Comparison of ENCODE assay signal across 8 cellular contexts in genomic region chr1:47725732-47726495, GRCh38.
DNase-seq lines count a peak whose midpoint lies in the region; TF ChIP-seq lines count a peak whose summit lies in the region.

No MANE protein-coding gene starts in this region.

- in situ Hi-C loops in SK-MEL-5 (cut with HindIII; ENCODE audit: low pct_unique_long_range_greater_than_20kb, low sequenced_read_pairs), result no loop called here

- no peak overlapping the region for H3K9ac ChIP-seq in Loucy (ENCODE audit: low read depth, low read length, poor library complexity, severe bottlenecking)

- peak overlapping the region; percentile 46 for H3K4me2 ChIP-seq in Loucy (ENCODE audit: low read depth, low read length, poor library complexity, severe bottlenecking)

- intact Hi-C loops in left ventricle myocardium inferior (cut with micrococcal nuclease), result loop anchor here (10.0 kb wide), 1 partner anchor 551 kb away; no protein-coding TSS in a partner anchor

- H3K27me3 ChIP-seq in Loucy (ENCODE audit: insufficient read depth, low read length, poor library complexity, severe bottlenecking) (no peaks in the 10 kb centered on the region), left ventricle myocardium inferior (ENCODE audit: low read depth) (peaks cover 69% of the 10 kb centered on the region)

- TF ChIP-seq CTCF in Loucy (conservative IDR thresholded peaks at IDR 0.05; ENCODE audit: low read length) (peak; percentile 96), left ventricle myocardium inferior (IDR thresholded peaks at IDR 0.05; ENCODE audit: borderline replicate concordance) (peak; percentile 94)

- H2AFZ ChIP-seq in Loucy (ENCODE audit: low read length), result peak overlapping the region; percentile 53; the same call in 1 of the 2 replicates

- peaks cover 17% of the 10 kb centered on the region for H3K4me1 ChIP-seq in Loucy (ENCODE audit: insufficient read depth, low read length, poor library complexity, severe bottlenecking)
- peaks cover 16% of the 10 kb centered on the region for H3K4me1 ChIP-seq in left ventricle myocardium inferior

- H3F3A ChIP-seq in Loucy (ENCODE audit: low read depth), result no peaks in the 10 kb centered on the region

- H3K9me2 ChIP-seq in Loucy (replicated peaks; ENCODE audit: low read depth, low read length), result no peaks in the 10 kb centered on the region

- H3K9me3 ChIP-seq in Loucy (ENCODE audit: insufficient read depth, low read depth, low read length) (no peaks in the 10 kb centered on the region), left ventricle myocardium inferior (replicated peaks) (no peaks in the 10 kb centered on the region)

- no peaks in the 10 kb centered on the region for H3K79me2 ChIP-seq in Loucy (ENCODE audit: insufficient read depth, low read length)

- H3K36me3 ChIP-seq in Loucy (ENCODE audit: insufficient read depth, low read length) (no peaks in the 10 kb centered on the region), left ventricle myocardium inferior (no peaks in the 10 kb centered on the region)

- H3K4me3 ChIP-seq in Loucy (ENCODE audit: low read length, poor library complexity, severe bottlenecking) (no peak overlapping the region), left ventricle myocardium inferior (peak overlapping the region; percentile 51)

- no peak overlapping the region for H3K27ac ChIP-seq in left ventricle myocardium inferior (replicated peaks)

- H4K20me1 ChIP-seq in Loucy (ENCODE audit: insufficient read depth, low read length, poor library complexity, severe bottlenecking), result no peaks in the 10 kb centered on the region

- DNase-seq in GM03348 (ENCODE audit: low spot score) (peak; percentile 91), HCEC 1CT (peak; percentile 42), SK-MEL-5 (ENCODE audit: low read depth, low spot score) (peak; percentile 75), left ventricle myocardium inferior (peak; percentile 73), putamen (ENCODE audit: low spot score) (peak; percentile 58), GF-D8 (lab: John Stamatoyannopoulos, UW) (no peak)
- peak; percentile 25 for DNase-seq in activated naive CD8-positive, alpha-beta T cell treated with anti-CD3 and anti-CD28 coated beads, Interleukin-2, amount 50 U/mL, for 16 hours (ENCODE audit: low read depth, low spot score)
